8 cellular contexts compared by ENCODE assay signal in the genomic region with DNA sequence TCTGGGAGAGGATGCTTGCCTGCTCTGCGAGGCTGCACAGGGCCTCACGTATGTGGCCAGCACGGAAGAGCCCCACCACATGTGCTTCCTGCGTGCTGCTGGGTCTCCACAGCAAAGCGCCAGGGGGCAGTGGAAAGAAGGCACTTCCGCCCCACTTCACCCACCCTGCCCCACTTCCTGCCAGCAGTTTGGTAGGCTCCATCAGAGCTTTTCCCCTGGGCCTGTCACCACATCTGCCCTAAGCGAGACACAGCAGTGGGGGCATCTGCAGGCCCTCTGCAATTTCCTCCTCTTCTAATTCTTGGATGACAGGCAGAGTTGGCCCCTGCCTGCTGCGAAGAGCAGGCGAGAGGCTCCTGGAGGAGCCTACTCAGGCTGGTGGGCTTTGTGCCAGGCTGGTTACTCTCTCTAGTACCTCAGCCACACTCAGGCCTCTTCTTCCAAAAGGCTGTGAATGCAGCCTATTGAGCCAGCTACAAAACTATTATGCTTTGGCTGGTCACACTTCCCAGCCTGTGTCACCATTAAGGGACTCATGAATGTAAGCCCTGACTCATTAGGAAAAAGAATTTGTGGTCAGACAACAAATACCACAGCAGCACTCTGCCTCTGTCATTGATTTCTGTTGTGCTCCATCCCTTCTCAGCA. TPM values are rescaled to one million over a fixed set of nuclear protein-coding genes. Genes with fewer than 3 reads are reported as not detected.
DNase-seq lines count a peak whose midpoint lies in the region; ATAC-seq and TF ChIP-seq lines count a peak whose summit lies in the region.

No MANE protein-coding gene starts in this region.

- no peak overlapping the region for H3K4me3 ChIP-seq in Karpas-422 (ENCODE audit: low read length)
- no peak overlapping the region for H3K4me3 ChIP-seq in sigmoid colon

- H3K27me3 ChIP-seq in Karpas-422 (ENCODE audit: low read length) (no peaks in the 10 kb centered on the region), sigmoid colon (no peaks in the 10 kb centered on the region)

- CTCF ChIA-PET in activated CD8-positive, alpha-beta T cell treated with anti-CD3 and anti-CD28 coated beads for 36 hours (lab: Charles Lee) = interaction anchor here (0.7 to 12.6 kb wide), 29 partner anchors 9 to 316 kb away, joined by 3 to 298 read pairs (median 4); a partner anchor contains a TSS

- H3K27me3 Mint-ChIP-seq in activated CD8-positive, alpha-beta T cell treated with anti-CD3 and anti-CD28 coated beads for 36 hours = no peaks in the 10 kb centered on the region

- H2AFZ ChIP-seq in Karpas-422 (ENCODE audit: low read length) = no peak overlapping the region

- no peaks in the 10 kb centered on the region for H3K9me3 Mint-ChIP-seq in activated CD8-positive, alpha-beta T cell treated with anti-CD3 and anti-CD28 coated beads for 36 hours

- ATAC-seq in GM21529 (IDR thresholded peaks at IDR 0.05; ENCODE audit: unreplicated experiment) = peak; percentile 81
- ATAC-seq in activated CD8-positive, alpha-beta T cell treated with anti-CD3 and anti-CD28 coated beads for 36 hours = peak; percentile 90

- WGBS in sigmoid colon, 2 donors = 40 to 84% methylated on average over 9 of the region's 9 CpGs

- H3K4me3 Mint-ChIP-seq in activated CD8-positive, alpha-beta T cell treated with anti-CD3 and anti-CD28 coated beads for 36 hours = peak overlapping the region; percentile 57

- DNase-seq in GM10266 (ENCODE audit: extremely low spot score) (peak; percentile 68), Karpas-422 (peak; percentile 50), globus pallidus (ENCODE audit: low spot score) (peak; percentile 36), sigmoid colon (no peak), epidermal melanocyte (ENCODE audit: insufficient read length, low spot score) (no peak)
- DNase-seq in activated CD8-positive, alpha-beta T cell treated with anti-CD3 and anti-CD28 coated beads for 36 hours = peak; percentile 92
- DNase-seq in stimulated activated CD4-positive, alpha-beta T cell treated with anti-CD3 and anti-CD28 coated beads, TNF-alpha, amount 100 ng/mL, for 24 hours (ENCODE audit: low read depth in 3 of 3) = peak; percentile 49 to 72 (median 51)

- no peaks in the 10 kb centered on the region for H3K79me2 ChIP-seq in Karpas-422 (ENCODE audit: low read length)

- TF ChIP-seq CTCF in GM10266 (IDR thresholded peaks at IDR 0.05; ENCODE audit: control insufficient read depth, insufficient read depth, low read depth, missing control alignments) = peak; percentile 48
- TF ChIP-seq CTCF in activated CD8-positive, alpha-beta T cell treated with anti-CD3 and anti-CD28 coated beads for 36 hours (IDR thresholded peaks at IDR 0.05) = peak; percentile 44
- TF ChIP-seq CTCF in sigmoid colon (IDR thresholded peaks at IDR 0.05) = no peak

- POLR2A ChIA-PET in activated CD8-positive, alpha-beta T cell treated with anti-CD3 and anti-CD28 coated beads for 36 hours (lab: Charles Lee) = interaction anchor here (0.5 to 2.3 kb wide), 23 partner anchors 8 to 494 kb away, joined by 3 to 10 read pairs (median 4); a partner anchor contains a TSS

- no peaks in the 10 kb centered on the region for H4K20me1 ChIP-seq in Karpas-422 (ENCODE audit: insufficient read depth, low read depth, low read length)

- no peak overlapping the region for H3K4me2 ChIP-seq in Karpas-422 (ENCODE audit: low read depth, low read length, poor library complexity, severe bottlenecking)

- H3K9ac ChIP-seq in Karpas-422 (ENCODE audit: low read length) = no peak overlapping the region

- no peak for TF ChIP-seq POLR2A in sigmoid colon (IDR thresholded peaks at IDR 0.05)

- peaks cover 72% of the 10 kb centered on the region for H3K4me1 Mint-ChIP-seq in activated CD8-positive, alpha-beta T cell treated with anti-CD3 and anti-CD28 coated beads for 36 hours (ENCODE audit: low read depth)

- no peaks in the 10 kb centered on the region for H3K9me2 ChIP-seq in Karpas-422 (replicated peaks; ENCODE audit: insufficient read depth, low read length)

- peak overlapping the region; percentile 99 for H3K27ac Mint-ChIP-seq in activated CD8-positive, alpha-beta T cell treated with anti-CD3 and anti-CD28 coated beads for 36 hours

- H3K4me1 ChIP-seq in Karpas-422 (ENCODE audit: low read length) (peaks cover 4% of the 10 kb centered on the region; the same call in 1 of the 2 replicates), sigmoid colon (peaks cover 0 to 6% (median 0%) of the 10 kb centered on the region in 4 donors)

- no peak for TF ChIP-seq EP300 in sigmoid colon (IDR thresholded peaks at IDR 0.05)

- no peaks in the 10 kb centered on the region for H3K36me3 ChIP-seq in Karpas-422 (ENCODE audit: insufficient read depth, low read length)
- H3K36me3 ChIP-seq in sigmoid colon = no peaks in the 10 kb centered on the region

- no peaks in the 10 kb centered on the region for H3K36me3 Mint-ChIP-seq in activated CD8-positive, alpha-beta T cell treated with anti-CD3 and anti-CD28 coated beads for 36 hours (ENCODE audit: low read depth)

- H3K27ac ChIP-seq in Karpas-422 (ENCODE audit: low read length) (no peak overlapping the region), sigmoid colon (peak overlapping the region in 2 of 4 donors; percentile 10 to 50)

- no peaks in the 10 kb centered on the region for H3K9me3 ChIP-seq in Karpas-422 (ENCODE audit: low read length)
- H3K9me3 ChIP-seq in sigmoid colon = no peaks in the 10 kb centered on the region

- intact Hi-C loops in activated CD8-positive, alpha-beta T cell treated with anti-CD3 and anti-CD28 coated beads for 36 hours (cut with micrococcal nuclease) = no loop called here
- intact Hi-C loops in sigmoid colon (cut with DNase I) = loop anchor here (5.0 to 10.0 kb wide), 2 partner anchors 115 to 257 kb away; a partner anchor contains a TSS

RNA-seq across cellular contexts. Expression of a gene that starts 25.0 kb away (rescaled TPM):
- not detected in 2 replicates for total RNA-seq in Karpas-422 (2014; rRNA removed; shearing (Covaris generic); ENCODE audit: low replicate concordance)
- total RNA-seq in activated CD8-positive, alpha-beta T cell treated with anti-CD3 and anti-CD28 coated beads for 36 hours = 1 to 10 TPM; 1.4 to 1.8 TPM
- under 1 TPM in 3 of 4 donors, not detected in 1; 0.16 to 0.36 (median 0.27) TPM for total RNA-seq in sigmoid colon
- polyA plus RNA-seq in sigmoid colon = 1 to 10 TPM in 2 of 3 donors, not detected in 1; 1.0 to 1.8 TPM

RNA-seq across cellular contexts. Expression of a gene that starts 41.7 kb away (rescaled TPM):
- 1.6 and 1.7 TPM in 2 replicates for total RNA-seq in Karpas-422 (2014; rRNA removed; shearing (Covaris generic); ENCODE audit: low replicate concordance)
- 10 to 100 TPM; 19.1 to 19.5 TPM for total RNA-seq in activated CD8-positive, alpha-beta T cell treated with anti-CD3 and anti-CD28 coated beads for 36 hours
- total RNA-seq in sigmoid colon = under 1 TPM in 3 of 4 donors, not detected in 1; under 0.01 to 0.36 (median 0.16) TPM
- polyA plus RNA-seq in sigmoid colon = 10 to 100 TPM in 1 of 3 donors, under 1 TPM in 1, not detected in 1; 0.23 to 12.8 TPM

RNA-seq across cellular contexts. Expression of a gene that starts 47.3 kb away (rescaled TPM):
- not detected in 2 replicates for total RNA-seq in Karpas-422 (2014; rRNA removed; shearing (Covaris generic); ENCODE audit: low replicate concordance)
- not detected for total RNA-seq in activated CD8-positive, alpha-beta T cell treated with anti-CD3 and anti-CD28 coated beads for 36 hours
- under 1 TPM in 2 of 4 donors, not detected in 2; 0.66 to 0.71 TPM for total RNA-seq in sigmoid colon
- 100 to 1,000 TPM; 175 to 478 (median 284) TPM for polyA plus RNA-seq in sigmoid colon

Comparison
In these comparisons a context has a peak if more than half of its experiments do, and no peak if none do; other contexts are left out.
1. DNase-seq: peak in GM10266 (single experiment), Karpas-422 (single experiment), activated CD8-positive, alpha-beta T cell treated with anti-CD3 and anti-CD28 coated beads for 36 hours (single experiment), globus pallidus (single experiment) and stimulated activated CD4-positive, alpha-beta T cell treated with anti-CD3 and anti-CD28 coated beads, TNF-alpha, amount 100 ng/mL, for 24 hours (3 of 3); none in sigmoid colon (single experiment) and epidermal melanocyte (single experiment).
2. CTCF ChIP-seq: peak in GM10266 (single experiment) and activated CD8-positive, alpha-beta T cell treated with anti-CD3 and anti-CD28 coated beads for 36 hours (single experiment); none in sigmoid colon (0 of 4).